ENCODE assay signal across 8 cellular contexts in the genomic region with DNA sequence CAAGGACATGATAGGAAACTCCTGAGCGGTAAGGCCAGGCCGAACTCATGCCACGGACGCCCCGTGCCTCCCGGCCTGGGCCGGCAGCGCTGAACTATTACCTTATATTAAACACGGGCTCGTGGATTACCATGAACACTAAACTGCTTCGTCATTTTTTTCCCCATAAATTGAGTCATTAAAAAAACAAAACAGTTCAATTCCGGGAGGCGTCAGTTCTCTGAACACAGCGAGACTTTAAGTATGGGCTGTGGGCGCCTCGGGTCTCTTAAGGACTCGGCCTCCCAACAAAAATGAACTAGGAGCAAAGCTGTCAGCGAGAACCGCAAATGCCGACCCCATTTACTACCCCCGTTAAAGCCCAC. TPM values are rescaled to one million over a fixed set of nuclear protein-coding genes. Genes with fewer than 3 reads are reported as not detected.
DNase-seq lines count a peak whose midpoint lies in the region; ATAC-seq, FAIRE-seq and TF ChIP-seq lines count a peak whose summit lies in the region.

No MANE protein-coding gene starts in this region.

- CTCF ChIA-PET in PC-9 (lab: Charles Lee): interaction anchor here (0.6 to 1.1 kb wide), 2 partner anchors 605 to 1561 kb away, joined by 3 read pairs; no protein-coding TSS in a partner anchor
- CTCF ChIA-PET in HepG2 (lab: Yijun Ruan, JAX; ENCODE audit: low intra/inter-chr PET ratio, low total read pairs): no interaction called here

- H3K4me2 ChIP-seq in PC-9: peak overlapping the region; percentile 92
- peak overlapping the region; percentile 78 for H3K4me2 ChIP-seq in HepG2 (ENCODE audit: low read depth, low read length)

- TF ChIP-seq EP300 in HepG2 (IDR thresholded peaks at IDR 0.05; ENCODE audit: low read depth in 2 of 2, low read length in 2 of 2): no peak
- no peak for TF ChIP-seq EP300 in HepG2 (CRISPR knock-in tag; IDR thresholded peaks at IDR 0.05; ENCODE audit: borderline replicate concordance)

- DNase-seq in NCI-H2227 treated with DMSO at 0.1 percent for 48 hours (lab: John Stamatoyannopoulos, UW) (peak; percentile 9), NCI-H2227 (lab: John Stamatoyannopoulos, UW; ENCODE audit: unreplicated experiment) (no peak), PC-9 (peak in 1 of 2 experiments; percentile 63), cardiac fibroblast (ENCODE audit: low read depth in 2 of 2) (peak; percentile 48 to 88), HepG2 (ENCODE audit: low spot score) (peak; percentile 9), NCI-H345 treated with DMSO at 0.1 percent for 48 hours (lab: John Stamatoyannopoulos, UW; ENCODE audit: unreplicated experiment) (no peak)
- DNase-seq in stimulated activated CD8-positive, alpha-beta memory T cell treated with anti-CD3 and anti-CD28 coated beads, Interleukin-15, amount 100 ng/mL, for 24 hours (ENCODE audit: low read depth): peak; percentile 15

- intact Hi-C loops in PC-9 (cut with micrococcal nuclease; ENCODE audit: unreplicated experiment): loop anchor here (2.0 to 5.0 kb wide), 2 partner anchors 101 to 125 kb away; no protein-coding TSS in a partner anchor
- intact Hi-C loops in HepG2 (cut with micrococcal nuclease; ENCODE audit: unreplicated experiment): no loop called here

- H3K27me3 ChIP-seq in PC-9 (ENCODE audit: insufficient read depth, low read depth) (no peaks in the 10 kb centered on the region), HepG2 (ENCODE audit: control insufficient read depth in 1 of 2, insufficient read depth in 2 of 2, low read length in 2 of 2) (no peaks in the 10 kb centered on the region; a peak in 1 of 5 replicates)

- H3K9me3 ChIP-seq in PC-9 (ENCODE audit: insufficient read depth, low read depth): no peaks in the 10 kb centered on the region
- no peaks in the 10 kb centered on the region for H3K9me3 ChIP-seq in HepG2 (ENCODE audit: low read length)

- peak; percentile 2; the same call in 2 of the 3 replicates for ATAC-seq in HepG2
- ATAC-seq in GM21825 (IDR thresholded peaks at IDR 0.05; ENCODE audit: unreplicated experiment): no peak

- BruUV-seq in PC-9 (replicated peaks; lab: Mats Ljungman, UMichigan) (no TSS peak), HepG2 (replicated peaks; lab: Mats Ljungman, UMichigan) (TSS peak; percentile 71)

- H3K79me2 ChIP-seq in PC-9 (ENCODE audit: low read depth): peaks cover 29% of the 10 kb centered on the region
- no peaks in the 10 kb centered on the region for H3K79me2 ChIP-seq in HepG2 (ENCODE audit: insufficient read depth, low read length)

- H3K27ac ChIP-seq in PC-9: peak overlapping the region; percentile 76
- H3K27ac ChIP-seq in HepG2 (ENCODE audit: extremely low read length, insufficient read depth, low read length): peak overlapping the region; percentile 53

- FAIRE-seq in HepG2 (lab: Jason Lieb, UNC): no peak

- H3K9me2 ChIP-seq in PC-9 (ENCODE audit: insufficient read depth): no peaks in the 10 kb centered on the region

- peak overlapping the region; percentile 82 for H3K9ac ChIP-seq in HepG2 (ENCODE audit: insufficient read depth, low read depth, low read length)

- peaks cover 9% of the 10 kb centered on the region; the same call in 1 of the 2 replicates for H3F3A ChIP-seq in PC-9 (ENCODE audit: insufficient read depth, low read depth)

- H3K4me3 ChIP-seq in PC-9: peak overlapping the region; percentile 94
- peak overlapping the region; percentile 63 to 84 for H3K4me3 ChIP-seq in cardiac fibroblast (replicated peaks in 1 of 2; ENCODE audit: low read depth in 2 of 2, low read length in 2 of 2)
- H3K4me3 ChIP-seq in HepG2 (replicated peaks in 1 of 3; ENCODE audit: insufficient read depth in 1 of 3, low read depth in 2 of 3, low read length in 3 of 3): peak overlapping the region; percentile 75 to 89 (median 79)

- H4K20me1 ChIP-seq in PC-9 (ENCODE audit: insufficient read depth): no peaks in the 10 kb centered on the region
- H4K20me1 ChIP-seq in HepG2 (ENCODE audit: insufficient read depth, low read length): no peaks in the 10 kb centered on the region

- H3K36me3 ChIP-seq in PC-9 (ENCODE audit: low read depth) (no peaks in the 10 kb centered on the region), HepG2 (replicated peaks in 1 of 2; ENCODE audit: control insufficient read depth in 1 of 2, insufficient read depth in 2 of 2, low read length in 2 of 2) (peaks cover 8 to 14% of the 10 kb centered on the region in 2 experiments; a peak in 4 of 5 replicates)

- in situ Hi-C loops in HepG2 (cut with HindIII; ENCODE audit: extremely low pct_ligation_motif_present, low pct_unique_long_range_greater_than_20kb): no loop called here

- peaks cover 8% of the 10 kb centered on the region for H3K4me1 ChIP-seq in PC-9 (replicated peaks; ENCODE audit: insufficient read depth)
- H3K4me1 ChIP-seq in HepG2 (ENCODE audit: insufficient read depth, low read length): peaks cover 17% of the 10 kb centered on the region

- TF ChIP-seq POLR2A in HepG2 (IDR thresholded peaks at IDR 0.05; ENCODE audit: insufficient read depth in 1 of 2, low read depth in 2 of 2, low read length in 2 of 2): no peak

- H2AFZ ChIP-seq in PC-9 (peak overlapping the region; percentile 82), HepG2 (ENCODE audit: low read length) (no peak overlapping the region)

- TF ChIP-seq CTCF in PC-9 (conservative IDR thresholded peaks at IDR 0.05) (no peak), cardiac fibroblast (IDR thresholded peaks at IDR 0.05; ENCODE audit: low read depth, low read length) (no peak), HepG2 (CRISPR knock-in tag; IDR thresholded peaks at IDR 0.05) (no peak)

- WGBS in HepG2 (ENCODE audit: low lambda C conversion rate): 3% methylated on average over 13 of the region's 21 CpGs

- POLR2A ChIA-PET in PC-9 (lab: Charles Lee; ENCODE audit: unreplicated experiment): interaction anchor here (0.7 kb wide), 1 partner anchor 93 kb away, joined by 17 read pairs; no protein-coding TSS in a partner anchor
- POLR2A ChIA-PET in HepG2 (lab: Yijun Ruan, JAX): interaction anchor here (0.8 to 2.0 kb wide), 7 partner anchors 8 to 613 kb away, joined by 3 to 11 read pairs (median 3); a partner anchor contains a TSS

- no peak for TF ChIP-seq RAD21 in HepG2 (CRISPR knock-in tag; IDR thresholded peaks at IDR 0.05)

TF ChIP-seq in HepG2, 621 proteins besides CTCF, POLR2A, EP300 and RAD21 (continues in another document):
- TF ChIP-seq, protein P1, sequence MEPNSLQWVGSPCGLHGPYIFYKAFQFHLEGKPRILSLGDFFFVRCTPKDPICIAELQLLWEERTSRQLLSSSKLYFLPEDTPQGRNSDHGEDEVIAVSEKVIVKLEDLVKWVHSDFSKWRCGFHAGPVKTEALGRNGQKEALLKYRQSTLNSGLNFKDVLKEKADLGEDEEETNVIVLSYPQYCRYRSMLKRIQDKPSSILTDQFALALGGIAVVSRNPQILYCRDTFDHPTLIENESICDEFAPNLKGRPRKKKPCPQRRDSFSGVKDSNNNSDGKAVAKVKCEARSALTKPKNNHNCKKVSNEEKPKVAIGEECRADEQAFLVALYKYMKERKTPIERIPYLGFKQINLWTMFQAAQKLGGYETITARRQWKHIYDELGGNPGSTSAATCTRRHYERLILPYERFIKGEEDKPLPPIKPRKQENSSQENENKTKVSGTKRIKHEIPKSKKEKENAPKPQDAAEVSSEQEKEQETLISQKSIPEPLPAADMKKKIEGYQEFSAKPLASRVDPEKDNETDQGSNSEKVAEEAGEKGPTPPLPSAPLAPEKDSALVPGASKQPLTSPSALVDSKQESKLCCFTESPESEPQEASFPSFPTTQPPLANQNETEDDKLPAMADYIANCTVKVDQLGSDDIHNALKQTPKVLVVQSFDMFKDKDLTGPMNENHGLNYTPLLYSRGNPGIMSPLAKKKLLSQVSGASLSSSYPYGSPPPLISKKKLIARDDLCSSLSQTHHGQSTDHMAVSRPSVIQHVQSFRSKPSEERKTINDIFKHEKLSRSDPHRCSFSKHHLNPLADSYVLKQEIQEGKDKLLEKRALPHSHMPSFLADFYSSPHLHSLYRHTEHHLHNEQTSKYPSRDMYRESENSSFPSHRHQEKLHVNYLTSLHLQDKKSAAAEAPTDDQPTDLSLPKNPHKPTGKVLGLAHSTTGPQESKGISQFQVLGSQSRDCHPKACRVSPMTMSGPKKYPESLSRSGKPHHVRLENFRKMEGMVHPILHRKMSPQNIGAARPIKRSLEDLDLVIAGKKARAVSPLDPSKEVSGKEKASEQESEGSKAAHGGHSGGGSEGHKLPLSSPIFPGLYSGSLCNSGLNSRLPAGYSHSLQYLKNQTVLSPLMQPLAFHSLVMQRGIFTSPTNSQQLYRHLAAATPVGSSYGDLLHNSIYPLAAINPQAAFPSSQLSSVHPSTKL (CRISPR knock-in tag; IDR thresholded peaks at IDR 0.05): no peak
- no peak; a peak in 1 of 4 replicates for TF ChIP-seq KLF16 (CRISPR knock-in tag; IDR thresholded peaks at IDR 0.05)

RNA-seq across cellular contexts. Expression of a gene that starts 0.5 kb away (rescaled TPM):
- total RNA-seq in PC-9 (2021) (92.3 and 124 TPM in 2 replicates), HepG2 (2016; rRNA removed; fragmentation: Illumina TruSeq; extraction: Trizol) (29.0 and 32.7 TPM in 2 replicates)
- 8.3 and 8.8 TPM in 2 replicates for total RNA-seq in HepG2 (2016; cell fraction: cytosol; rRNA removed; fragmentation: Illumina TruSeq; extraction: Trizol; ENCODE audit: low read depth)
- total RNA-seq in HepG2 (2016; cell fraction: insoluble cytoplasmic fraction; rRNA removed; fragmentation: Illumina TruSeq; extraction: Trizol): 29.0 and 33.1 TPM in 2 replicates
- total RNA-seq in HepG2 (2016; cell fraction: membrane; rRNA removed; fragmentation: Illumina TruSeq; extraction: Trizol): 11.5 and 11.9 TPM in 2 replicates
- 28.7 and 29.3 TPM in 2 replicates for total RNA-seq in HepG2 (2016; cell fraction: nucleus; rRNA removed; fragmentation: Illumina TruSeq; extraction: Trizol)
- 16.4 and 19.1 TPM in 2 replicates for polyA plus RNA-seq in HepG2 (2011; rRNA removed)
- 12.9 and 13.0 TPM in 2 replicates for polyA plus RNA-seq in HepG2 (2011; cell fraction: cytosol; rRNA removed)
- polyA plus RNA-seq in HepG2 (2011; cell fraction: nucleus; rRNA removed): 84.4 and 95.5 TPM in 2 replicates
- polyA plus RNA-seq in HepG2 (2012): 19.8 and 21.0 TPM in 2 replicates
- polyA plus RNA-seq in HepG2 (2016; cell fraction: cytosol; fragmentation: Illumina TruSeq; extraction: Trizol; ENCODE audit: low read depth): 2.3 and 3.0 TPM in 2 replicates
- polyA plus RNA-seq in HepG2 (2016; cell fraction: insoluble cytoplasmic fraction; fragmentation: Illumina TruSeq; extraction: Trizol; ENCODE audit: low read depth): 31.6 and 32.4 TPM in 2 replicates
- 8.1 and 8.6 TPM in 2 replicates for polyA plus RNA-seq in HepG2 (2016; cell fraction: membrane; fragmentation: Illumina TruSeq; extraction: Trizol; ENCODE audit: low read depth)
- polyA plus RNA-seq in HepG2 (2016; cell fraction: nucleus; fragmentation: Illumina TruSeq; extraction: Trizol; ENCODE audit: insufficient read depth, low read depth): 39.5 and 48.0 TPM in 2 replicates
- 24.6 and 24.7 TPM in 2 replicates for polyA minus RNA-seq in HepG2 (2011; rRNA and poly(A)+ RNA removed; ENCODE audit: low replicate concordance)
- polyA minus RNA-seq in HepG2 (2011; cell fraction: cytosol; rRNA and poly(A)+ RNA removed): 12.9 and 13.6 TPM in 2 replicates
- 40.6 and 44.6 TPM in 2 replicates for polyA minus RNA-seq in HepG2 (2011; cell fraction: nucleus; rRNA and poly(A)+ RNA removed)

Comparison
In these comparisons a context has a peak if more than half of its experiments do, and no peak if none do; other contexts are left out.
1. DNase-seq: peak in NCI-H2227 treated with DMSO at 0.1 percent for 48 hours (single experiment), cardiac fibroblast (2 of 2), HepG2 (single experiment) and stimulated activated CD8-positive, alpha-beta memory T cell treated with anti-CD3 and anti-CD28 coated beads, Interleukin-15, amount 100 ng/mL, for 24 hours (single experiment); none in NCI-H2227 (single experiment) and NCI-H345 treated with DMSO at 0.1 percent for 48 hours (single experiment).
2. Peak in every context shown above with its lines, with median percentiles within 50 percentile points of each other: H3K4me3 ChIP-seq.